In genomic region chr22:40606306-40606705, GRCh38 we compare ENCODE assay signal across 2 cellular contexts.
TF ChIP-seq lines count a peak whose summit lies in the region.

No MANE protein-coding gene starts in this region.

TF ChIP-seq in IMR-90, 13 proteins besides CTCF, POLR2A, EP300 and RAD21 (continued from another document):
- TF ChIP-seq USF2 (IDR thresholded peaks at IDR 0.05; ENCODE audit: low read depth, low read length) = no peak
- no peak for TF ChIP-seq MAFK (IDR thresholded peaks at IDR 0.05; ENCODE audit: low read depth, low read length)

TF ChIP-seq in WTC11, 78 proteins besides CTCF, POLR2A, EP300 and RAD21 (continued from another document):
- TF ChIP-seq ZNF138 (CRISPR knock-in tag; conservative IDR thresholded peaks at IDR 0.05) (no peak), MXD4 (CRISPR knock-in tag; IDR thresholded peaks at IDR 0.05; ENCODE audit: borderline replicate concordance) (no peak), CREM (CRISPR knock-in tag; IDR thresholded peaks at IDR 0.05) (no peak), GABPB1 (CRISPR knock-in tag; IDR thresholded peaks at IDR 0.05) (no peak), AFF4 (CRISPR knock-in tag; IDR thresholded peaks at IDR 0.05; ENCODE audit: borderline replicate concordance) (no peak), ZNF423 (CRISPR knock-in tag; IDR thresholded peaks at IDR 0.05) (no peak), FOXK1 (CRISPR knock-in tag; IDR thresholded peaks at IDR 0.05) (no peak), CREB1 (CRISPR knock-in tag; IDR thresholded peaks at IDR 0.05) (no peak), ZNF219 (CRISPR knock-in tag; IDR thresholded peaks at IDR 0.05; ENCODE audit: borderline replicate concordance) (no peak), ZNF671 (CRISPR knock-in tag; IDR thresholded peaks at IDR 0.05) (no peak), ATF2 (CRISPR knock-in tag; IDR thresholded peaks at IDR 0.05; ENCODE audit: borderline replicate concordance, low read depth) (no peak), ELF4 (CRISPR knock-in tag; IDR thresholded peaks at IDR 0.05; ENCODE audit: low read depth) (no peak), NFE2L1 (CRISPR knock-in tag; IDR thresholded peaks at IDR 0.05) (no peak), TEAD4 (CRISPR knock-in tag; IDR thresholded peaks at IDR 0.05) (no peak), SP1 (CRISPR knock-in tag; conservative IDR thresholded peaks at IDR 0.05) (no peak), PRRX2 (CRISPR knock-in tag; IDR thresholded peaks at IDR 0.05) (no peak)
